Comparison of ENCODE assay signal across 2 cellular contexts in the genomic region with DNA sequence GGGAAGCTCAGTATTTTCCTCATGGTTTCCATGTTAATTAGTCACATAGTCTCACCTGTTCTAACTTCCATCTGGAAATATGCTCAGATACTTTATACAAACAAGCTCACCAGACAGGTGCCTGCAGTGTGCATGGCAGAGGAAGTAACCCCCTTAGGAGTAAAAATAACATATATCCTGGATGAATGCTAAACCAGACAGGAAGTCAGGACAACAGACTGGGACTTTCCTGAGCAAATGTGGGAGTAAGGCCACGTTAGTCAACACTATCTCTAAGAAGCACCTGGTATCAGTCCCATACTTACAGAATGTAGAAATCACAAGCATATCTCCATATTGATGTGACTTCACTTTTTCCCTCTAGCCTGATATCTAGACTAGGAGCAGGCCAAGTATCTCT.
TF ChIP-seq lines count a peak whose summit lies in the region.

No MANE protein-coding gene starts in this region.

TF ChIP-seq in IMR-90, 13 proteins besides CTCF, POLR2A, EP300 and RAD21 (continued from another document):
- TF ChIP-seq, protein P1, sequence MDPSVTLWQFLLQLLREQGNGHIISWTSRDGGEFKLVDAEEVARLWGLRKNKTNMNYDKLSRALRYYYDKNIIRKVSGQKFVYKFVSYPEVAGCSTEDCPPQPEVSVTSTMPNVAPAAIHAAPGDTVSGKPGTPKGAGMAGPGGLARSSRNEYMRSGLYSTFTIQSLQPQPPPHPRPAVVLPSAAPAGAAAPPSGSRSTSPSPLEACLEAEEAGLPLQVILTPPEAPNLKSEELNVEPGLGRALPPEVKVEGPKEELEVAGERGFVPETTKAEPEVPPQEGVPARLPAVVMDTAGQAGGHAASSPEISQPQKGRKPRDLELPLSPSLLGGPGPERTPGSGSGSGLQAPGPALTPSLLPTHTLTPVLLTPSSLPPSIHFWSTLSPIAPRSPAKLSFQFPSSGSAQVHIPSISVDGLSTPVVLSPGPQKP (IDR thresholded peaks at IDR 0.05; ENCODE audit: borderline replicate concordance, low read depth, low read length), result no peak
- TF ChIP-seq, protein P2, sequence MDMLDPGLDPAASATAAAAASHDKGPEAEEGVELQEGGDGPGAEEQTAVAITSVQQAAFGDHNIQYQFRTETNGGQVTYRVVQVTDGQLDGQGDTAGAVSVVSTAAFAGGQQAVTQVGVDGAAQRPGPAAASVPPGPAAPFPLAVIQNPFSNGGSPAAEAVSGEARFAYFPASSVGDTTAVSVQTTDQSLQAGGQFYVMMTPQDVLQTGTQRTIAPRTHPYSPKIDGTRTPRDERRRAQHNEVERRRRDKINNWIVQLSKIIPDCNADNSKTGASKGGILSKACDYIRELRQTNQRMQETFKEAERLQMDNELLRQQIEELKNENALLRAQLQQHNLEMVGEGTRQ (IDR thresholded peaks at IDR 0.05; ENCODE audit: low read depth, low read length), result no peak
- no peak for TF ChIP-seq FOS (IDR thresholded peaks at IDR 0.05; ENCODE audit: low read depth, low read length)
- no peak for TF ChIP-seq RFX5 (IDR thresholded peaks at IDR 0.05; ENCODE audit: low read depth, low read length)
- TF ChIP-seq CEBPB (IDR thresholded peaks at IDR 0.05; ENCODE audit: low read depth, low read length), result no peak
- TF ChIP-seq NFE2L2 (IDR thresholded peaks at IDR 0.05; ENCODE audit: low read depth, low read length), result no peak
- TF ChIP-seq MAFK (IDR thresholded peaks at IDR 0.05; ENCODE audit: low read depth, low read length), result no peak
- TF ChIP-seq MXI1 (IDR thresholded peaks at IDR 0.05; ENCODE audit: borderline replicate concordance, low read depth, low read length), result no peak
- TF ChIP-seq BHLHE40 (IDR thresholded peaks at IDR 0.05; ENCODE audit: low read depth, low read length), result no peak
- no peak for TF ChIP-seq CHD1 (IDR thresholded peaks at IDR 0.05; ENCODE audit: low read depth, low read length)
- TF ChIP-seq MAZ (IDR thresholded peaks at IDR 0.05; ENCODE audit: borderline replicate concordance, low read depth, low read length), result no peak

TF ChIP-seq in endothelial cell of umbilical vein, 7 proteins besides CTCF, POLR2A, EP300 and RAD21 (continued from another document):
- TF ChIP-seq FOS (IDR thresholded peaks at IDR 0.05; ENCODE audit: borderline replicate concordance, insufficient read depth, low read length) (no peak), JUN (IDR thresholded peaks at IDR 0.05; ENCODE audit: borderline replicate concordance, insufficient read depth, insufficient read length, low read depth) (no peak), GATA2 (IDR thresholded peaks at IDR 0.05; ENCODE audit: insufficient read depth, insufficient read length, low read depth, low read length) (no peak), POLR2AphosphoS5 (IDR thresholded peaks at IDR 0.05; ENCODE audit: insufficient read depth, low read depth, low read length) (no peak), EZH2 (IDR thresholded peaks at IDR 0.05; ENCODE audit: borderline replicate concordance, low read depth, low read length, severe bottlenecking) (no peak)
